17 cellular contexts compared by ENCODE assay signal in genomic region chr9:80085668-80086067, GRCh38.
DNase-seq lines count a peak whose midpoint lies in the region; ATAC-seq and TF ChIP-seq lines count a peak whose summit lies in the region.
"Had no signal": no experiment of that assay in that cellular context is flagged by ENCODE, and none has a peak within 500 bp of the region (broad histone marks: within the 10 kb centered on the region; RNA-seq: fewer than 3 reads in every experiment).

No MANE protein-coding gene starts in this region.

- no peak for TF ChIP-seq CTCF in activated B cell treated with CpG ODN at 0.5 μM for 24 hours (IDR thresholded peaks at IDR 0.05)
- TF ChIP-seq CTCF in vagina (IDR thresholded peaks at IDR 0.05) = no peak
- TF ChIP-seq CTCF in natural killer cell (IDR thresholded peaks at IDR 0.05) = no peak

- peaks cover 0 to 5% of the 10 kb centered on the region in 2 donors for H3K9me3 Mint-ChIP-seq in stimulated activated naive CD8-positive, alpha-beta T cell treated with anti-CD3 and anti-CD28 coated beads, Interleukin-15, amount 100 ng/mL, for 72 hours
- H3K9me3 Mint-ChIP-seq in activated B cell treated with CpG ODN at 0.5 μM for 24 hours (peaks cover 1% of the 10 kb centered on the region), natural killer cell (no peaks in the 10 kb centered on the region)
- H3K9me3 Mint-ChIP-seq: HFFc6 had no signal

- H3K27me3 Mint-ChIP-seq in stimulated activated naive CD8-positive, alpha-beta T cell treated with anti-CD3 and anti-CD28 coated beads, Interleukin-15, amount 100 ng/mL, for 72 hours = no peaks in the 10 kb centered on the region
- H3K27me3 Mint-ChIP-seq in activated B cell treated with CpG ODN at 0.5 μM for 24 hours = no peaks in the 10 kb centered on the region
- no peaks in the 10 kb centered on the region for H3K27me3 Mint-ChIP-seq in natural killer cell (ENCODE audit: low read depth in 2 of 2)

- H3K4me1 ChIP-seq in vagina = peaks cover 8% of the 10 kb centered on the region

- DNase-seq in stimulated activated naive CD8-positive, alpha-beta T cell treated with anti-CD3 and anti-CD28 coated beads, Interleukin-15, Interleukin-2, amounts not matched to agents 100 U/mL and 50 U/mL, for 24 hours = no peak
- no peak for DNase-seq in stimulated activated naive CD8-positive, alpha-beta T cell treated with anti-CD3 and anti-CD28 coated beads, Interleukin-15, amount 100 ng/mL, for 72 hours
- DNase-seq in activated B cell treated with CpG ODN at 0.5 μM for 24 hours (no peak), kidney tubule cell (ENCODE audit: low spot score) (peak; percentile 26), vagina (ENCODE audit: extremely low spot score in 2 of 2) (no peak), natural killer cell (no peak)
- DNase-seq: ACHN, DMS79 treated with DMSO at 0.1 percent for 48 hours, HFFc6, KBM-7, NCI-H1417, NCI-H187, NCI-H2107, NCI-H510A, NCI-H748 treated with DMSO at 0.1 percent for 48 hours had no signal

- peaks cover 27% of the 10 kb centered on the region for H3K4me1 Mint-ChIP-seq in stimulated activated naive CD8-positive, alpha-beta T cell treated with anti-CD3 and anti-CD28 coated beads, Interleukin-15, amount 100 ng/mL, for 72 hours
- H3K4me1 Mint-ChIP-seq in activated B cell treated with CpG ODN at 0.5 μM for 24 hours = peaks cover 45% of the 10 kb centered on the region
- no peaks in the 10 kb centered on the region for H3K4me1 Mint-ChIP-seq in natural killer cell

- H3K4me3 Mint-ChIP-seq in stimulated activated naive CD8-positive, alpha-beta T cell treated with anti-CD3 and anti-CD28 coated beads, Interleukin-15, amount 100 ng/mL, for 72 hours = no peak overlapping the region
- no peak overlapping the region for H3K4me3 Mint-ChIP-seq in activated B cell treated with CpG ODN at 0.5 μM for 24 hours
- no peak overlapping the region for H3K4me3 Mint-ChIP-seq in natural killer cell
- H3K4me3 Mint-ChIP-seq: HFFc6 had no signal

- peak overlapping the region in 1 of 2 donors; percentile 16 for H3K27ac Mint-ChIP-seq in stimulated activated naive CD8-positive, alpha-beta T cell treated with anti-CD3 and anti-CD28 coated beads, Interleukin-15, amount 100 ng/mL, for 72 hours
- H3K27ac Mint-ChIP-seq in activated B cell treated with CpG ODN at 0.5 μM for 24 hours = peak overlapping the region; percentile 59
- no peak overlapping the region for H3K27ac Mint-ChIP-seq in natural killer cell
- H3K27ac Mint-ChIP-seq: HFFc6 had no signal

- no peaks in the 10 kb centered on the region for H3K9me3 ChIP-seq in vagina

- H3K36me3 Mint-ChIP-seq in activated B cell treated with CpG ODN at 0.5 μM for 24 hours (ENCODE audit: low read depth) (no peaks in the 10 kb centered on the region), natural killer cell (no peaks in the 10 kb centered on the region)

- intact Hi-C loops in activated B cell treated with CpG ODN at 0.5 μM for 24 hours (cut with micrococcal nuclease) (loop anchor here (5.0 kb wide), 1 partner anchor 1383 kb away; no protein-coding TSS in a partner anchor), vagina (cut with DNase I) (no loop called here), natural killer cell (cut with micrococcal nuclease) (no loop called here)

- no peaks in the 10 kb centered on the region for H3K27me3 ChIP-seq in vagina

- TF ChIP-seq POLR2A in vagina (IDR thresholded peaks at IDR 0.05) = no peak

- H3K4me3 ChIP-seq in vagina = no peak overlapping the region

- no peak overlapping the region for H3K27ac ChIP-seq in vagina

- POLR2A ChIA-PET in activated B cell treated with CpG ODN at 0.5 μM for 24 hours (lab: Charles Lee) = no interaction called here

- peak; percentile 50 for ATAC-seq in stimulated activated naive CD8-positive, alpha-beta T cell treated with anti-CD3 and anti-CD28 coated beads, Interleukin-15, Interleukin-2, amounts not matched to agents 100 U/mL and 50 U/mL, for 24 hours
- no peak for ATAC-seq in stimulated activated naive CD8-positive, alpha-beta T cell treated with anti-CD3 and anti-CD28 coated beads, Interleukin-15, amount 100 ng/mL, for 72 hours
- ATAC-seq in activated B cell treated with CpG ODN at 0.5 μM for 24 hours (ENCODE audit: low read depth) (no peak), natural killer cell (no peak)
- ATAC-seq in activated CD4-positive, CD25-positive, alpha-beta regulatory T cell treated with anti-CD3 and anti-CD28 coated beads, Interleukin-2, amount 50 U/mL, for 24 hours = no peak
- ATAC-seq: Right ventricle myocardium inferior had no signal

- CTCF ChIA-PET in activated B cell treated with CpG ODN at 0.5 μM for 24 hours (lab: Charles Lee) = no interaction called here

- H3K36me3 ChIP-seq in vagina = no peaks in the 10 kb centered on the region
